1 cellular context compared by ENCODE assay signal in genomic region chr5:25568294-25568693, GRCh38.
TF ChIP-seq lines count a peak whose summit lies in the region.

No MANE protein-coding gene starts in this region.

TF ChIP-seq in WTC11, 78 proteins besides CTCF, POLR2A, EP300 and RAD21 (continued from another document):
- no peak for TF ChIP-seq HMGXB4 (CRISPR knock-in tag; IDR thresholded peaks at IDR 0.05)
- no peak for TF ChIP-seq USF2 (CRISPR knock-in tag; IDR thresholded peaks at IDR 0.05)
- TF ChIP-seq ZBTB43 (CRISPR knock-in tag; IDR thresholded peaks at IDR 0.05) = no peak
- no peak for TF ChIP-seq FOXP4 (CRISPR knock-in tag; IDR thresholded peaks at IDR 0.05)
- no peak for TF ChIP-seq NFYB (CRISPR knock-in tag; conservative IDR thresholded peaks at IDR 0.05; ENCODE audit: low read depth)
TF ChIP-seq in WTC11: peak in this region for 0.
